Comparison of ENCODE assay signal across 8 cellular contexts in genomic region chr20:50992733-50993457, GRCh38. TPM values are rescaled to one million over a fixed set of nuclear protein-coding genes. Genes with fewer than 3 reads are reported as not detected.
DNase-seq lines count a peak whose midpoint lies in the region; ATAC-seq, FAIRE-seq and TF ChIP-seq lines count a peak whose summit lies in the region.

No MANE protein-coding gene starts in this region.

- TF ChIP-seq POLR2A in breast epithelium (IDR thresholded peaks at IDR 0.05) (no peak), testis (IDR thresholded peaks at IDR 0.05) (no peak)

- TF ChIP-seq CTCF in BJ (IDR thresholded peaks at IDR 0.05; ENCODE audit: insufficient read depth, low read depth, low read length), result peak; percentile 68
- peak in 2 of 3 donors; percentile 24 to 31 for TF ChIP-seq CTCF in breast epithelium (IDR thresholded peaks at IDR 0.05)
- peak; percentile 83 to 97 (median 85) for TF ChIP-seq CTCF in testis (IDR thresholded peaks at IDR 0.05)

- DNase-seq in BJ (ENCODE audit: low read depth), result no peak
- peak; percentile 68 for DNase-seq in Jurkat, Clone E6-1 (ENCODE audit: low read depth, low spot score)
- peak; percentile 53 for DNase-seq in RCC 7860 (ENCODE audit: low spot score)
- DNase-seq in breast epithelium (ENCODE audit: low spot score in 2 of 2), result no peak
- peak; percentile 20 to 28 for DNase-seq in left colon
- peak; percentile 93 for DNase-seq in testis

- ATAC-seq in GM18511 (IDR thresholded peaks at IDR 0.05; ENCODE audit: unreplicated experiment) (peak; percentile 58), left colon (peak; percentile 92), HG03196 (IDR thresholded peaks at IDR 0.05; ENCODE audit: unreplicated experiment) (no peak)

- FAIRE-seq in RCC 7860 (lab: Jason Lieb, UNC), result no peak

- H3K4me3 ChIP-seq in BJ (ENCODE audit: low read depth, low read length), result no peak overlapping the region
- H3K4me3 ChIP-seq in Jurkat, Clone E6-1 (ENCODE audit: low read length), result no peak overlapping the region
- no peak overlapping the region for H3K4me3 ChIP-seq in breast epithelium
- H3K4me3 ChIP-seq in testis, result no peak overlapping the region

- H3K27me3 ChIP-seq in BJ (ENCODE audit: control insufficient read depth, insufficient read depth, low read length) (no peaks in the 10 kb centered on the region; the same call in 1 of the 2 replicates), breast epithelium (peaks cover 0 to 8% of the 10 kb centered on the region in 2 donors), testis (no peaks in the 10 kb centered on the region)

- H3K4me1 ChIP-seq in breast epithelium (no peaks in the 10 kb centered on the region), testis (peaks cover 4% of the 10 kb centered on the region)

- no peaks in the 10 kb centered on the region for H3K36me3 ChIP-seq in BJ (ENCODE audit: control insufficient read depth, insufficient read depth, low read length)
- no peaks in the 10 kb centered on the region for H3K36me3 ChIP-seq in breast epithelium
- H3K36me3 ChIP-seq in testis (ENCODE audit: low read depth, missing control alignments), result no peaks in the 10 kb centered on the region

- WGBS in testis, 2 donors, result 37 to 44% methylated on average over 9 to 13 of the region's 13 CpGs

- intact Hi-C loops in breast epithelium (cut with DNase I; ENCODE audit: low total_unique reads), result no loop called here
- intact Hi-C loops in left colon (cut with DNase I, micrococcal nuclease), result loop anchor here in 1 of 2 donors (5.0 kb wide), 1 partner anchor 314 kb away; no protein-coding TSS in a partner anchor
- intact Hi-C loops in testis (cut with DNase I; ENCODE audit: low total_unique reads), result no loop called here

- POLR2A ChIA-PET in BJ (lab: Charles Lee), result no interaction called here

- H3K27ac ChIP-seq in breast epithelium, result peak overlapping the region; percentile 33 to 43
- peak overlapping the region in 1 of 2 donors; percentile 30 for H3K27ac ChIP-seq in testis

- CTCF ChIA-PET in BJ (lab: Yijun Ruan, JAX), result interaction anchor here (0.6 to 14.6 kb wide), 28 partner anchors 9 to 627 kb away, joined by 3 to 340 read pairs (median 3); partner anchors contain the start of genes BCAS4, DPM1 and MOCS3

- H3K9me3 ChIP-seq in breast epithelium, result no peaks in the 10 kb centered on the region
- H3K9me3 ChIP-seq in testis, result no peaks in the 10 kb centered on the region

RNA-seq across cellular contexts. Expression of gene KCNG1, which starts 30.0 kb away (rescaled TPM):
- polyA plus RNA-seq in BJ (2011; rRNA removed) (13.2 and 18.2 TPM in 2 replicates), testis (ENCODE audit: insufficient read depth, low read depth, low replicate concordance) (20.9 TPM)
- polyA minus RNA-seq in BJ (2011; rRNA and poly(A)+ RNA removed), result 9.1 and 13.4 TPM in 2 replicates
- 1.2 TPM for polyA plus RNA-seq in Jurkat, Clone E6-1 (2012; ENCODE audit: insufficient read depth, insufficient read length)
- total RNA-seq in breast epithelium (1 to 10 TPM in 2 of 3 donors, not detected in 1; 1.3 to 7.0 TPM), left colon (10 to 100 TPM in 1 of 2 donors, 1 to 10 TPM in 1; 2.3 to 15.2 TPM), testis (10 to 100 TPM; 35.8 to 78.2 TPM)

RNA-seq across cellular contexts. Expression of gene MOCS3, which starts 34.3 kb away (rescaled TPM):
- polyA plus RNA-seq in BJ (2011; rRNA removed) (3.4 and 3.8 TPM in 2 replicates), testis (ENCODE audit: insufficient read depth, low read depth, low replicate concordance) (6.5 TPM)
- 4.8 and 6.4 TPM in 2 replicates for polyA minus RNA-seq in BJ (2011; rRNA and poly(A)+ RNA removed)
- polyA plus RNA-seq in Jurkat, Clone E6-1 (2012; ENCODE audit: insufficient read depth, insufficient read length), result 2.8 TPM
- total RNA-seq in breast epithelium (1 to 10 TPM; 4.5 to 6.4 (median 4.9) TPM), left colon (1 to 10 TPM; 3.7 to 4.0 TPM), testis (1 to 10 TPM; 7.4 to 9.3 TPM)

RNA-seq across cellular contexts. Expression of gene DPM1, which starts 34.6 kb away (rescaled TPM):
- polyA plus RNA-seq in BJ (2011; rRNA removed) (35.4 and 46.0 TPM in 2 replicates), testis (ENCODE audit: insufficient read depth, low read depth, low replicate concordance) (71.0 TPM)
- 9.6 and 12.5 TPM in 2 replicates for polyA minus RNA-seq in BJ (2011; rRNA and poly(A)+ RNA removed)
- 101 TPM for polyA plus RNA-seq in Jurkat, Clone E6-1 (2012; ENCODE audit: insufficient read depth, insufficient read length)
- total RNA-seq in breast epithelium (10 to 100 TPM; 43.4 to 61.2 (median 53.4) TPM), left colon (10 to 100 TPM; 33.1 to 34.1 TPM), testis (10 to 100 TPM; 44.5 to 54.3 TPM)

Comparison
In these comparisons a context has a peak if more than half of its experiments do, and no peak if none do; other contexts are left out.
1. DNase-seq: peak in Jurkat, Clone E6-1 (single experiment), RCC 7860 (single experiment), left colon (2 of 2) and testis (single experiment); none in BJ (single experiment) and breast epithelium (0 of 2).
2. CTCF ChIP-seq: peak in every context shown above with its lines; median percentile 85 in testis; 68 in BJ; 28 in breast epithelium.